8 cellular contexts compared by ENCODE assay signal in genomic region chr11:62710001-62710345, GRCh38. TPM values are rescaled to one million over a fixed set of nuclear protein-coding genes. Genes with fewer than 3 reads are reported as not detected.
DNase-seq lines count a peak whose midpoint lies in the region; ATAC-seq and TF ChIP-seq lines count a peak whose summit lies in the region.

No MANE protein-coding gene starts in this region.

- no CpG with 5 or more reads among the region's 7 CpGs for WGBS in H9 (ENCODE audit: extremely low coverage, insufficient read length, low lambda C conversion rate)

- H2BK120ac ChIP-seq in H9 (ENCODE audit: low read depth, low read length, poor library complexity, severe bottlenecking), result peak overlapping the region; percentile 39

- H3K4me1 Mint-ChIP-seq in H9, result peaks cover 47 to 56% of the 10 kb centered on the region in 2 experiments
- H3K4me1 Mint-ChIP-seq in activated CD8-positive, alpha-beta T cell treated with anti-CD3 and anti-CD28 coated beads for 36 hours (ENCODE audit: low read depth), result peaks cover 71% of the 10 kb centered on the region

- H2BK20ac ChIP-seq in H9 (ENCODE audit: low read depth, low read length, poor library complexity, severe bottlenecking), result no peak overlapping the region

- H2AK5ac ChIP-seq in H9 (ENCODE audit: insufficient read length, low read length), result no peak overlapping the region

- H3K9me3 ChIP-seq in H9 (ENCODE audit: control insufficient read depth, low read depth, low read length), result no peaks in the 10 kb centered on the region

- peak overlapping the region; percentile 84 to 91 for H3K4me3 Mint-ChIP-seq in H9
- peak overlapping the region; percentile 91 for H3K4me3 Mint-ChIP-seq in activated CD8-positive, alpha-beta T cell treated with anti-CD3 and anti-CD28 coated beads for 36 hours

- no peaks in the 10 kb centered on the region for H3K27me3 Mint-ChIP-seq in H9 (ENCODE audit: low read depth)
- H3K27me3 Mint-ChIP-seq in activated CD8-positive, alpha-beta T cell treated with anti-CD3 and anti-CD28 coated beads for 36 hours, result no peaks in the 10 kb centered on the region

- no peaks in the 10 kb centered on the region for H3K27me3 ChIP-seq in H9 (ENCODE audit: insufficient read depth, low read length)

- H3K18ac ChIP-seq in H9 (ENCODE audit: insufficient read length, low read depth, low read length), result peak overlapping the region; percentile 96

- peaks cover 23 to 50% (median 43%) of the 10 kb centered on the region in 3 experiments for H3K36me3 Mint-ChIP-seq in H9 (ENCODE audit: insufficient read depth in 1 of 3, low read depth in 3 of 3)
- peaks cover 57% of the 10 kb centered on the region for H3K36me3 Mint-ChIP-seq in activated CD8-positive, alpha-beta T cell treated with anti-CD3 and anti-CD28 coated beads for 36 hours (ENCODE audit: low read depth)

- H3K4me2 ChIP-seq in H9 (ENCODE audit: insufficient read depth, insufficient read length, low read length), result peak overlapping the region; percentile 99

- H4K8ac ChIP-seq in H9 (replicated peaks; ENCODE audit: insufficient read length, low read depth, low read length), result no peak overlapping the region

- H2AFZ ChIP-seq in H9 (ENCODE audit: low read length), result no peak overlapping the region

- H3K4ac ChIP-seq in H9 (ENCODE audit: low read depth, low read length), result no peak overlapping the region

- peak overlapping the region; percentile 7 for H3K56ac ChIP-seq in H9 (ENCODE audit: insufficient read length, low read depth, low read length)

- H3K23me2 ChIP-seq in H9 (ENCODE audit: insufficient read length, low read depth, low read length, poor library complexity, severe bottlenecking), result peaks cover 28% of the 10 kb centered on the region

- DNase-seq in AG09309 (ENCODE audit: low read depth) (no peak), H9 (no peak), foreskin fibroblast (peak in 1 of 2 donors; percentile 67), 8988T (no peak)
- peak; percentile 34 for DNase-seq in activated CD8-positive, alpha-beta T cell treated with anti-CD3 and anti-CD28 coated beads for 36 hours
- DNase-seq in activated effector memory CD4-positive, alpha-beta T cell treated with Interleukin-2 at 50 U/mL for 16 hours, result no peak

- ATAC-seq in activated CD8-positive, alpha-beta T cell treated with anti-CD3 and anti-CD28 coated beads for 36 hours, result no peak
- no peak for ATAC-seq in GM18873 (IDR thresholded peaks at IDR 0.05; ENCODE audit: low FRiP score, unreplicated experiment)

- no peak overlapping the region for H2BK15ac ChIP-seq in H9 (ENCODE audit: low read depth, low read length)

- H3K14ac ChIP-seq in H9 (ENCODE audit: insufficient read depth, low read length), result peak overlapping the region; percentile 93; the same call in 1 of the 2 replicates

- TF ChIP-seq CTCF in AG09309 (IDR thresholded peaks at IDR 0.05; ENCODE audit: control insufficient read depth, insufficient read depth, low read depth, low read length, missing control alignments), result no peak
- no peak for TF ChIP-seq CTCF in H9 (conservative IDR thresholded peaks at IDR 0.05)
- no peak for TF ChIP-seq CTCF in activated CD8-positive, alpha-beta T cell treated with anti-CD3 and anti-CD28 coated beads for 36 hours (IDR thresholded peaks at IDR 0.05)
- no peak for TF ChIP-seq CTCF in foreskin fibroblast (IDR thresholded peaks at IDR 0.05; ENCODE audit: low read depth, low read length)

- POLR2A ChIA-PET in activated CD8-positive, alpha-beta T cell treated with anti-CD3 and anti-CD28 coated beads for 36 hours (lab: Charles Lee), result interaction anchor here (1.0 to 6.3 kb wide), 18 partner anchors 13 to 174 kb away, joined by 3 to 41 read pairs (median 8); partner anchors contain the start of genes C11orf98, CSKMT, GANAB and HNRNPUL2

- H3K4me1 ChIP-seq in H9 (ENCODE audit: insufficient read depth, low read length), result peaks cover 2% of the 10 kb centered on the region; the same call in 1 of the 2 replicates

- H3K23ac ChIP-seq in H9 (ENCODE audit: insufficient read length, low read depth, low read length), result no peak overlapping the region

- no peak overlapping the region for H2BK12ac ChIP-seq in H9 (ENCODE audit: insufficient read length, low read depth, low read length)

- no peaks in the 10 kb centered on the region for H3K79me1 ChIP-seq in H9 (ENCODE audit: insufficient read depth, low read depth, low read length, poor library complexity, severe bottlenecking)

- H3T11ph ChIP-seq in H9 (ENCODE audit: low read length), result no peak overlapping the region

- H3K27ac Mint-ChIP-seq in H9, result peak overlapping the region; percentile 100
- H3K27ac Mint-ChIP-seq in activated CD8-positive, alpha-beta T cell treated with anti-CD3 and anti-CD28 coated beads for 36 hours, result peak overlapping the region; percentile 99

- CTCF ChIA-PET in activated CD8-positive, alpha-beta T cell treated with anti-CD3 and anti-CD28 coated beads for 36 hours (lab: Charles Lee), result interaction anchor here (1.0 to 2.5 kb wide), 4 partner anchors 9 to 77 kb away, joined by 3 to 13 read pairs (median 6); partner anchors contain the start of genes HNRNPUL2 and TMEM179B

- H2BK5ac ChIP-seq in H9 (ENCODE audit: insufficient read length, low read length), result peak overlapping the region; percentile 92

- H3K4me3 ChIP-seq in AG09309 (ENCODE audit: control insufficient read depth, low read depth, low read length), result peak overlapping the region; percentile 44
- H3K4me3 ChIP-seq in foreskin fibroblast (ENCODE audit: low read depth in 1 of 2, low read length in 2 of 2), result peak overlapping the region; percentile 39 to 68
- peak overlapping the region; percentile 31 to 58 (median 41) for H3K4me3 ChIP-seq in skin epidermis

- no peaks in the 10 kb centered on the region; a peak in 1 of 5 replicates for H3K9me3 Mint-ChIP-seq in H9
- no peaks in the 10 kb centered on the region for H3K9me3 Mint-ChIP-seq in activated CD8-positive, alpha-beta T cell treated with anti-CD3 and anti-CD28 coated beads for 36 hours

- peak overlapping the region; percentile 10 for H4K91ac ChIP-seq in H9 (ENCODE audit: insufficient read length, low read depth, low read length)

- no peaks in the 10 kb centered on the region for H4K20me1 ChIP-seq in H9 (ENCODE audit: control insufficient read depth, insufficient read depth, insufficient read length)

- H3K79me2 ChIP-seq in H9 (ENCODE audit: insufficient read depth, low read length), result no peaks in the 10 kb centered on the region; the same call in 1 of the 2 replicates

- peak overlapping the region; percentile 97 for H4K5ac ChIP-seq in H9 (ENCODE audit: insufficient read length, low read depth, low read length)

- intact Hi-C loops in activated CD8-positive, alpha-beta T cell treated with anti-CD3 and anti-CD28 coated beads for 36 hours (cut with micrococcal nuclease), result no loop called here

- H3K9ac ChIP-seq in H9 (ENCODE audit: extremely low read depth, insufficient read length, low read length), result peak overlapping the region; percentile 89

- peak overlapping the region; percentile 92 for H3K27ac ChIP-seq in H9 (ENCODE audit: insufficient read length, low read depth, low read length)
- peak overlapping the region; percentile 66 to 99 (median 96) for H3K27ac ChIP-seq in skin epidermis

RNA-seq across cellular contexts. Expression of gene GNG3, which starts 2.5 kb away (rescaled TPM):
- 3.2 and 3.4 TPM in 2 replicates for total RNA-seq in H9 (2021)
- total RNA-seq in activated CD8-positive, alpha-beta T cell treated with anti-CD3 and anti-CD28 coated beads for 36 hours, result not detected

RNA-seq across cellular contexts. Expression of gene BSCL2, which starts 2.7 kb away (rescaled TPM):
- total RNA-seq in H9 (2021), result 68.4 and 77.4 TPM in 2 replicates
- 10 to 100 TPM; 22.1 to 24.1 TPM for total RNA-seq in activated CD8-positive, alpha-beta T cell treated with anti-CD3 and anti-CD28 coated beads for 36 hours

RNA-seq across cellular contexts. Expression of gene HNRNPUL2, which starts 17.3 kb away (rescaled TPM):
- 40.6 and 43.5 TPM in 2 replicates for total RNA-seq in H9 (2021)
- total RNA-seq in activated CD8-positive, alpha-beta T cell treated with anti-CD3 and anti-CD28 coated beads for 36 hours, result 10 to 100 TPM; 54.9 to 58.6 TPM

RNA-seq across cellular contexts. Expression of gene TTC9C, which starts 18.3 kb away (rescaled TPM):
- total RNA-seq in H9 (2021), result 31.6 and 33.4 TPM in 2 replicates
- 10 to 100 TPM; 33.7 to 37.9 TPM for total RNA-seq in activated CD8-positive, alpha-beta T cell treated with anti-CD3 and anti-CD28 coated beads for 36 hours

RNA-seq across cellular contexts. Expression of gene LRRN4CL, which starts 20.6 kb away (rescaled TPM):
- 0.59 and 0.79 TPM in 2 replicates for total RNA-seq in H9 (2021)
- total RNA-seq in activated CD8-positive, alpha-beta T cell treated with anti-CD3 and anti-CD28 coated beads for 36 hours, result not detected
